8 cellular contexts compared by ENCODE assay signal in genomic region chr1:112957133-112957812, GRCh38. TPM values are rescaled to one million over a fixed set of nuclear protein-coding genes. Genes with fewer than 3 reads are reported as not detected.
DNase-seq lines count a peak whose midpoint lies in the region; ATAC-seq lines count a peak whose summit lies in the region.

No MANE protein-coding gene starts in this region.

- DNase-seq in NCI-H1417 (lab: John Stamatoyannopoulos, UW) = peak in 2 of 3 experiments; percentile 43 to 66
- DNase-seq in NCI-H1417 treated with DMSO at 0.1 percent for 48 hours (lab: John Stamatoyannopoulos, UW) = no peak
- peak; percentile 42 for DNase-seq in NCI-H2171 (lab: John Stamatoyannopoulos, UW)
- DNase-seq in activated CD4-positive, CD25-positive, alpha-beta regulatory T cell (lab: John Stamatoyannopoulos, UW) = peak in 3 of 4 experiments; percentile 6 to 18 (median 7)
- DNase-seq in dermis microvascular lymphatic vessel endothelial cell (ENCODE audit: low read depth in 2 of 2) = peak; percentile 64 to 82
- DNase-seq in lung microvascular endothelial cell (ENCODE audit: low read depth in 2 of 2) = peak; percentile 72 to 86
- peak; percentile 8 to 18 for DNase-seq in stimulated activated CD8-positive, alpha-beta memory T cell treated with anti-CD3 and anti-CD28 coated beads, Interleukin-15, amount 100 ng/mL, for 48 hours (ENCODE audit: low read depth in 2 of 2)

- peak; percentile 46 for ATAC-seq in HG02759 (IDR thresholded peaks at IDR 0.05; ENCODE audit: unreplicated experiment)

RNA-seq across cellular contexts. Expression of gene SLC16A1, which starts 1.3 kb away (rescaled TPM):
- total RNA-seq in dermis microvascular lymphatic vessel endothelial cell = 51.2 and 70.3 TPM in 2 replicates
- 50.8 and 114 TPM in 2 replicates for total RNA-seq in lung microvascular endothelial cell
